16 cellular contexts compared by ENCODE assay signal in genomic region chr20:36825374-36826104, GRCh38. TPM values are rescaled to one million over a fixed set of nuclear protein-coding genes. Genes with fewer than 3 reads are reported as not detected.
DNase-seq lines count a peak whose midpoint lies in the region; ATAC-seq and TF ChIP-seq lines count a peak whose summit lies in the region.
"Had no signal": no experiment of that assay in that cellular context is flagged by ENCODE, and none has a peak within 500 bp of the region (broad histone marks: within the 10 kb centered on the region; RNA-seq: fewer than 3 reads in every experiment).

No MANE protein-coding gene starts in this region.

- no peaks in the 10 kb centered on the region for H3K9me2 ChIP-seq in PC-3 (replicated peaks; ENCODE audit: low read length)

- H3K36me3 Mint-ChIP-seq in neural crest cell (ENCODE audit: low read depth) = no peaks in the 10 kb centered on the region
- peaks cover 13% of the 10 kb centered on the region for H3K36me3 Mint-ChIP-seq in endothelial cell (ENCODE audit: low read depth, unreplicated experiment)
- H3K36me3 Mint-ChIP-seq in activated CD4-positive, alpha-beta T cell treated with anti-CD3 and anti-CD28 coated beads, Interleukin-2, amount 10 ng/mL, durations not matched to agents 24 days and 14 days (ENCODE audit: low read depth) = no peaks in the 10 kb centered on the region

- no peak overlapping the region for H3K4me2 ChIP-seq in PC-3 (ENCODE audit: low read length)
- H3K4me2 ChIP-seq: BLaER1 treated with 17β-estradiol and CSF1 and Interleukin-3, amounts not matched to agents 10 nM and 100 nM had no signal

- no peak overlapping the region for H2AFZ ChIP-seq in PC-3 (ENCODE audit: low read length)

- POLR2A ChIA-PET in PC-3 (lab: Charles Lee; ENCODE audit: unreplicated experiment) = interaction anchor here (0.6 kb wide), 1 partner anchor 38 kb away, joined by 11 read pairs; a partner anchor contains a TSS

- CTCF ChIA-PET in PC-3 (lab: Charles Lee) = no interaction called here

- no peaks in the 10 kb centered on the region for H3K9me3 Mint-ChIP-seq in neural crest cell
- no peaks in the 10 kb centered on the region for H3K9me3 Mint-ChIP-seq in endothelial cell (ENCODE audit: unreplicated experiment)
- no peaks in the 10 kb centered on the region for H3K9me3 Mint-ChIP-seq in activated CD4-positive, alpha-beta T cell treated with anti-CD3 and anti-CD28 coated beads, Interleukin-2, amount 10 ng/mL, durations not matched to agents 24 days and 14 days
- H3K9me3 Mint-ChIP-seq: activated B cell treated with CpG ODN at 0.5 μM for 24 hours had no signal

- H3K27ac Mint-ChIP-seq in neural crest cell (ENCODE audit: unreplicated experiment) (peak overlapping the region; percentile 86), endothelial cell (ENCODE audit: unreplicated experiment) (no peak overlapping the region)
- no peak overlapping the region for H3K27ac Mint-ChIP-seq in activated CD4-positive, alpha-beta T cell treated with anti-CD3 and anti-CD28 coated beads, Interleukin-2, amount 10 ng/mL, durations not matched to agents 24 days and 14 days
- H3K27ac Mint-ChIP-seq: activated B cell treated with CpG ODN at 0.5 μM for 24 hours had no signal

- H3K4me1 Mint-ChIP-seq in neural crest cell (peaks cover 10% of the 10 kb centered on the region), endothelial cell (ENCODE audit: unreplicated experiment) (no peaks in the 10 kb centered on the region)
- H3K4me1 Mint-ChIP-seq in activated CD4-positive, alpha-beta T cell treated with anti-CD3 and anti-CD28 coated beads, Interleukin-2, amount 10 ng/mL, durations not matched to agents 24 days and 14 days = peaks cover 17% of the 10 kb centered on the region

- H4K20me1 ChIP-seq in PC-3 (ENCODE audit: low read length) = no peaks in the 10 kb centered on the region

- peaks cover 23% of the 10 kb centered on the region for H3K36me3 ChIP-seq in PC-3 (ENCODE audit: low read depth, low read length)

- H3K4me1 ChIP-seq in PC-3 (ENCODE audit: insufficient read depth, low read length) = no peaks in the 10 kb centered on the region

- H3K9ac ChIP-seq in PC-3 (ENCODE audit: low read length) = no peak overlapping the region
- H3K9ac ChIP-seq: BLaER1 treated with 17β-estradiol and CSF1 and Interleukin-3, amounts not matched to agents 10 nM and 100 nM had no signal

- BruUV-seq in PC-3 (replicated peaks; lab: Mats Ljungman, UMichigan) = no TSS peak

- no peak overlapping the region for H3K27ac ChIP-seq in PC-3 (ENCODE audit: low read length)
- H3K27ac ChIP-seq: BLaER1 treated with 17β-estradiol and CSF1 and Interleukin-3, amounts not matched to agents 10 nM and 100 nM had no signal

- H3K79me2 ChIP-seq in PC-3 (ENCODE audit: low read length) = no peaks in the 10 kb centered on the region

- no peaks in the 10 kb centered on the region for H3F3A ChIP-seq in PC-3 (ENCODE audit: low read length, unreplicated experiment)

- H3K27me3 Mint-ChIP-seq in neural crest cell (ENCODE audit: low read depth) = no peaks in the 10 kb centered on the region
- H3K27me3 Mint-ChIP-seq in endothelial cell (ENCODE audit: unreplicated experiment) = peaks cover 1% of the 10 kb centered on the region
- H3K27me3 Mint-ChIP-seq in activated CD4-positive, alpha-beta T cell treated with anti-CD3 and anti-CD28 coated beads, Interleukin-2, amount 10 ng/mL, durations not matched to agents 24 days and 14 days = no peaks in the 10 kb centered on the region
- H3K27me3 Mint-ChIP-seq: activated B cell treated with CpG ODN at 0.5 μM for 24 hours had no signal

- H3K4me3 ChIP-seq in PC-3 (ENCODE audit: low read length) = no peak overlapping the region
- H3K4me3 ChIP-seq: BLaER1 treated with 17β-estradiol and CSF1 and Interleukin-3, amounts not matched to agents 10 nM and 100 nM had no signal

- no peak for ATAC-seq in PC-3

- intact Hi-C loops in PC-3 (cut with micrococcal nuclease) = no loop called here
- intact Hi-C loops in activated CD4-positive, alpha-beta T cell treated with anti-CD3 and anti-CD28 coated beads, Interleukin-2, amount 10 ng/mL, durations not matched to agents 24 days and 14 days (cut with micrococcal nuclease) = no loop called here

- H3K27me3 ChIP-seq in PC-3 (ENCODE audit: low read length) = no peaks in the 10 kb centered on the region
- H3K27me3 ChIP-seq: BLaER1 treated with 17β-estradiol and CSF1 and Interleukin-3, amounts not matched to agents 10 nM and 100 nM had no signal

- H3K4me3 Mint-ChIP-seq in neural crest cell = no peak overlapping the region
- H3K4me3 Mint-ChIP-seq in endothelial cell (ENCODE audit: unreplicated experiment) = no peak overlapping the region
- H3K4me3 Mint-ChIP-seq in activated CD4-positive, alpha-beta T cell treated with anti-CD3 and anti-CD28 coated beads, Interleukin-2, amount 10 ng/mL, durations not matched to agents 24 days and 14 days = no peak overlapping the region
- H3K4me3 Mint-ChIP-seq: activated B cell treated with CpG ODN at 0.5 μM for 24 hours had no signal

- TF ChIP-seq CTCF in neural crest cell (conservative IDR thresholded peaks at IDR 0.05) = no peak
- TF ChIP-seq CTCF in endothelial cell (IDR thresholded peaks at IDR 0.05; ENCODE audit: unreplicated experiment) = no peak
- no peak for TF ChIP-seq CTCF in PC-3 (conservative IDR thresholded peaks at IDR 0.05; ENCODE audit: low read depth, low read length)

- peak; percentile 87 for DNase-seq in DMS79 (lab: John Stamatoyannopoulos, UW)
- DNase-seq in NCI-H2029 treated with DMSO at 0.1 percent for 48 hours (lab: John Stamatoyannopoulos, UW) = peak; percentile 90
- DNase-seq in amniotic epithelial cell (ENCODE audit: low read depth) = peak; percentile 44
- peak; percentile 36 for DNase-seq in neural crest cell (ENCODE audit: low read depth, low spot score)
- DNase-seq in endothelial cell (ENCODE audit: low spot score) = no peak
- DNase-seq in PC-3 = no peak
- DNase-seq in SIG-M5 (lab: John Stamatoyannopoulos, UW) = no peak
- no peak for DNase-seq in activated CD4-positive, alpha-beta T cell treated with anti-CD3 and anti-CD28 coated beads, Interleukin-2, amount 10 ng/mL, durations not matched to agents 24 days and 14 days
- DNase-seq: activated B cell treated with CpG ODN at 0.5 μM for 24 hours; amniotic stem cell; midbrain; stimulated activated CD4-positive, alpha-beta T cell treated with anti-CD3 and anti-CD28 coated beads, Interleukin-4, amount 100 ng/mL, for 24 hours; stimulated activated naive CD4-positive, alpha-beta T cell treated with Interleukin-2 at 50 U/mL for 16 hours had no signal

- H3K9me3 ChIP-seq in PC-3 (ENCODE audit: low read length) = no peaks in the 10 kb centered on the region
- H3K9me3 ChIP-seq: BLaER1 treated with 17β-estradiol and CSF1 and Interleukin-3, amounts not matched to agents 10 nM and 100 nM had no signal

RNA-seq across cellular contexts. Expression of gene TLDC2, which starts 50.4 kb away (rescaled TPM):
- total RNA-seq in neural crest cell = not detected in 2 replicates
- total RNA-seq in endothelial cell (ENCODE audit: unreplicated experiment) = not detected
- not detected in 2 replicates for total RNA-seq in PC-3 (2014; rRNA removed)
- total RNA-seq in activated CD4-positive, alpha-beta T cell treated with anti-CD3 and anti-CD28 coated beads, Interleukin-2, amount 10 ng/mL, durations not matched to agents 24 days and 14 days = not detected in 2 replicates
- total RNA-seq: activated B cell treated with CpG ODN at 0.5 μM for 24 hours, MCF 10A, pulmonary artery endothelial cell had no signal

RNA-seq across cellular contexts. Expression of gene DSN1, which starts 52.0 kb away (rescaled TPM):
- total RNA-seq in neural crest cell (29.1 and 30.6 TPM in 2 replicates), endothelial cell (ENCODE audit: unreplicated experiment) (12.8 TPM), PC-3 (2014; rRNA removed) (36.3 and 39.8 TPM in 2 replicates)
- total RNA-seq in activated CD4-positive, alpha-beta T cell treated with anti-CD3 and anti-CD28 coated beads, Interleukin-2, amount 10 ng/mL, durations not matched to agents 24 days and 14 days = 23.8 and 24.5 TPM in 2 replicates

Comparison
In these comparisons a context has a peak if more than half of its experiments do, and no peak if none do; other contexts are left out.
1. DNase-seq: peak in DMS79 (single experiment), NCI-H2029 treated with DMSO at 0.1 percent for 48 hours (single experiment), amniotic epithelial cell (single experiment) and neural crest cell (single experiment); none in endothelial cell (single experiment), PC-3 (single experiment), SIG-M5 (single experiment) and activated CD4-positive, alpha-beta T cell treated with anti-CD3 and anti-CD28 coated beads, Interleukin-2, amount 10 ng/mL, durations not matched to agents 24 days and 14 days (single experiment).